In the genomic region with DNA sequence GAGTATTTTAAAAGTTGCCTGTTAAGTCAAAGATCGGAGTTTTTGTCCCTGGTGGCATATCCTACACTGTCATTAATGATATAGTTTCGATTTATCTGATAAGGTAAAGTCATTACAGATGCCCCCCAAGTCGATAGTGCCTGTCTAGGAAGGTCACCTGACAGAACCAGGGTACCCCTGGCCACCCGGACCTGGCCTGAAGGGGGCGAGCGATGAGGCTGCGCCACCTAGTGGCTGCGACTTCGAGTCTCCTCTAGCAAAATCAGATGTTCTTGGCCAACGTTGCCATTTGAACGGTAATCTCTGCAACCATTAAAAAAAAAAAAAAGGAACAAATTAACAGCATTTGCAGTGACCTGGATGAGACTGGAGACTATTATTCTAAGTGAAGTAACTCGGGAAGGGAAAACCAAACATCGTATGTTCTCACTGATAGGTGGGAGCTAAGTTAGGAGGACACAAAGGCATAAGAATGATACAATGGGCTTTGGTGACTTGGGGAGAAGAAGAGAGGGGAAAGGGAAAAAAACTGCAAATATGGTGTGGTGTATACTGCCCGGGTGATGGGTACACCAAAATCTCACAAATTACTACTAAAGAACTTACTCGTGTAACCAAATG, we compare ENCODE assay signal across 9 cellular contexts.
DNase-seq lines count a peak whose midpoint lies in the region; ATAC-seq and TF ChIP-seq lines count a peak whose summit lies in the region.
"Had no signal": no experiment of that assay in that cellular context is flagged by ENCODE, and none has a peak within 500 bp of the region (broad histone marks: within the 10 kb centered on the region; RNA-seq: fewer than 3 reads in every experiment).

No MANE protein-coding gene starts in this region.

- POLR2A ChIA-PET in CD8-positive, alpha-beta T cell (lab: Charles Lee) = no interaction called here
- POLR2A ChIA-PET in SK-N-SH (lab: Yijun Ruan, JAX) = no interaction called here

- TF ChIP-seq RAD21 in SK-N-SH (IDR thresholded peaks at IDR 0.05; ENCODE audit: low read length) = peak; percentile 66

- intact Hi-C loops in CD8-positive, alpha-beta T cell (cut with DNase I, micrococcal nuclease) = loop anchor here in 1 of 2 experiments (2.0 to 10.0 kb wide), 2 partner anchors 275 to 437 kb away; no protein-coding TSS in a partner anchor

- H3K27ac ChIP-seq in CD8-positive, alpha-beta T cell (ENCODE audit: low read depth, low read length) = no peak overlapping the region
- H3K27ac ChIP-seq in SK-N-SH (ENCODE audit: low read depth in 2 of 2, low read length in 1 of 2) = no peak overlapping the region
- H3K27ac ChIP-seq in lung (ENCODE audit: low read depth in 1 of 2, low read length in 1 of 2) = no peak overlapping the region
- no peak overlapping the region for H3K27ac ChIP-seq in tibial nerve
- H3K27ac ChIP-seq: neutrophil had no signal

- H3K4me3 ChIP-seq in CD8-positive, alpha-beta T cell (ENCODE audit: low read depth, low read length) = no peak overlapping the region
- no peak overlapping the region for H3K4me3 ChIP-seq in SK-N-SH (ENCODE audit: low read depth in 2 of 2, low read length in 1 of 2)
- H3K4me3 ChIP-seq in lung = no peak overlapping the region
- H3K4me3 ChIP-seq in tibial nerve = no peak overlapping the region

- H3K27me3 ChIP-seq in CD8-positive, alpha-beta T cell (ENCODE audit: insufficient read depth, low read length) = no peaks in the 10 kb centered on the region
- H3K27me3 ChIP-seq in SK-N-SH (ENCODE audit: insufficient read depth) = no peaks in the 10 kb centered on the region
- no peaks in the 10 kb centered on the region for H3K27me3 ChIP-seq in lung (ENCODE audit: control insufficient read depth, insufficient read depth)
- H3K27me3 ChIP-seq in tibial nerve = no peaks in the 10 kb centered on the region
- H3K27me3 ChIP-seq: neutrophil had no signal

- no peak for TF ChIP-seq POLR2A in tibial nerve (IDR thresholded peaks at IDR 0.05)

- no peak overlapping the region for H3K9ac ChIP-seq in SK-N-SH

- H3K36me3 ChIP-seq in CD8-positive, alpha-beta T cell (ENCODE audit: insufficient read depth, low read length) = no peaks in the 10 kb centered on the region
- no peaks in the 10 kb centered on the region for H3K36me3 ChIP-seq in SK-N-SH (replicated peaks in 1 of 2; ENCODE audit: control insufficient read depth in 1 of 2, insufficient read depth in 2 of 2, low read length in 1 of 2)
- H3K36me3 ChIP-seq in lung (ENCODE audit: control insufficient read depth in 2 of 2, insufficient read depth in 2 of 2, low read length in 2 of 2) = no peaks in the 10 kb centered on the region
- H3K36me3 ChIP-seq in tibial nerve = no peaks in the 10 kb centered on the region
- H3K36me3 ChIP-seq: neutrophil had no signal

- H3K27me3 Mint-ChIP-seq in CD8-positive, alpha-beta T cell (ENCODE audit: low read depth) = no peaks in the 10 kb centered on the region

- CTCF ChIA-PET in CD8-positive, alpha-beta T cell (lab: Charles Lee) = interaction anchor here (0.6 to 0.7 kb wide), 2 partner anchors 412 to 443 kb away, joined by 3 to 5 read pairs; no protein-coding TSS in a partner anchor
- CTCF ChIA-PET in SK-N-SH (lab: Yijun Ruan, JAX) = interaction anchor here (0.6 to 3.1 kb wide), 25 partner anchors 8 to 503 kb away, joined by 3 to 14 read pairs (median 3); no protein-coding TSS in a partner anchor

- ATAC-seq in CD8-positive, alpha-beta T cell = no peak
- ATAC-seq in GM19351 (IDR thresholded peaks at IDR 0.05; ENCODE audit: unreplicated experiment) = peak; percentile 96
- ATAC-seq in HG03432 (IDR thresholded peaks at IDR 0.05; ENCODE audit: unreplicated experiment) = peak; percentile 97
- peak; percentile 62 for ATAC-seq in lung (ENCODE audit: insufficient read depth, low FRiP score)

- no peaks in the 10 kb centered on the region for H3K4me1 Mint-ChIP-seq in CD8-positive, alpha-beta T cell (ENCODE audit: low read depth)

- TF ChIP-seq EP300 in SK-N-SH (IDR thresholded peaks at IDR 0.05; ENCODE audit: borderline replicate concordance in 1 of 2, low read depth in 1 of 2, low read length in 1 of 2) = no peak
- TF ChIP-seq EP300 in tibial nerve (IDR thresholded peaks at IDR 0.05) = no peak

- WGBS in SK-N-SH (ENCODE audit: low lambda C conversion rate) = 50% methylated on average over 15 of the region's 15 CpGs
- WGBS in lung, 2 donors = 22 to 26% methylated on average over 15 of the region's 15 CpGs
- 19 to 24% methylated on average over 15 of the region's 15 CpGs for WGBS in tibial nerve, 2 donors

- H3K27ac Mint-ChIP-seq in CD8-positive, alpha-beta T cell = no peak overlapping the region

- H3F3A ChIP-seq in SK-N-SH (replicated peaks; ENCODE audit: insufficient read depth) = no peaks in the 10 kb centered on the region

- H2AFZ ChIP-seq in SK-N-SH (ENCODE audit: low read depth) = no peak overlapping the region

- no peaks in the 10 kb centered on the region for H3K36me3 Mint-ChIP-seq in CD8-positive, alpha-beta T cell

- H3K9me2 ChIP-seq in SK-N-SH = no peaks in the 10 kb centered on the region

- H4K20me1 ChIP-seq in SK-N-SH (ENCODE audit: insufficient read depth) = no peaks in the 10 kb centered on the region

- H3K9me3 ChIP-seq in CD8-positive, alpha-beta T cell (ENCODE audit: low read length) = no peaks in the 10 kb centered on the region
- H3K9me3 ChIP-seq in SK-N-SH (no peaks in the 10 kb centered on the region), lung (ENCODE audit: control insufficient read depth in 2 of 2, insufficient read depth in 1 of 2, low read length in 1 of 2) (no peaks in the 10 kb centered on the region), tibial nerve (no peaks in the 10 kb centered on the region)
- H3K9me3 ChIP-seq: neutrophil had no signal

- H3K79me2 ChIP-seq in SK-N-SH (ENCODE audit: insufficient read depth) = peaks cover 42% of the 10 kb centered on the region

- no peak overlapping the region for H3K4me3 Mint-ChIP-seq in CD8-positive, alpha-beta T cell

- H3K4me1 ChIP-seq in CD8-positive, alpha-beta T cell (ENCODE audit: insufficient read depth, low read length) = no peaks in the 10 kb centered on the region
- no peaks in the 10 kb centered on the region; a peak in 1 of 4 replicates for H3K4me1 ChIP-seq in SK-N-SH (ENCODE audit: control insufficient read depth in 1 of 2, insufficient read depth in 2 of 2, low read depth in 1 of 2, low read length in 1 of 2)
- H3K4me1 ChIP-seq in lung (ENCODE audit: control insufficient read depth in 2 of 2, insufficient read depth in 2 of 2, low read length in 2 of 2) = no peaks in the 10 kb centered on the region
- no peaks in the 10 kb centered on the region for H3K4me1 ChIP-seq in tibial nerve

- DNase-seq in CD8-positive, alpha-beta T cell = peak in 4 of 7 experiments; percentile 0 to 48 (median 13)
- DNase-seq in SK-N-SH = peak; percentile 25
- DNase-seq in dermis blood vessel endothelial cell = peak; percentile 88
- DNase-seq in lung (ENCODE audit: low spot score) = peak; percentile 32
- DNase-seq in tibial nerve (ENCODE audit: low spot score in 2 of 2) = peak; percentile 15 to 33
- no peak for DNase-seq in GOT3 (lab: John Stamatoyannopoulos, UW)

- no peak overlapping the region for H3K4me2 ChIP-seq in SK-N-SH

- TF ChIP-seq CTCF in CD8-positive, alpha-beta T cell (IDR thresholded peaks at IDR 0.05) = peak; percentile 19
- TF ChIP-seq CTCF in SK-N-SH (IDR thresholded peaks at IDR 0.05) = peak; percentile 69
- peak; percentile 66 for TF ChIP-seq CTCF in lung (IDR thresholded peaks at IDR 0.05; ENCODE audit: control extremely low read depth, extremely low read depth)
- TF ChIP-seq CTCF in tibial nerve (IDR thresholded peaks at IDR 0.05) = peak; percentile 35 to 62 (median 56)

- peaks cover 7% of the 10 kb centered on the region for H3K9me3 Mint-ChIP-seq in CD8-positive, alpha-beta T cell

TF ChIP-seq in SK-N-SH, 30 proteins besides CTCF, POLR2A, EP300 and RAD21:
- no peak for TF ChIP-seq RCOR1 (IDR thresholded peaks at IDR 0.05; ENCODE audit: low read length)
- TF ChIP-seq SIN3A (IDR thresholded peaks at IDR 0.05; ENCODE audit: borderline replicate concordance, low read depth, low read length) = no peak
- peak; percentile 56 for TF ChIP-seq SMC3 (IDR thresholded peaks at IDR 0.05; ENCODE audit: low read depth, low read length)

Comparison
In these comparisons a context has a peak if more than half of its experiments do, and no peak if none do; other contexts are left out.
1. CTCF ChIP-seq: peak in every context shown above with its lines; median percentile 69 in SK-N-SH; 66 in lung; 56 in tibial nerve; 19 in CD8-positive, alpha-beta T cell.